16 cellular contexts compared by ENCODE assay signal in genomic region chr2:112768432-112768831, GRCh38. TPM values are rescaled to one million over a fixed set of nuclear protein-coding genes. Genes with fewer than 3 reads are reported as not detected.
DNase-seq lines count a peak whose midpoint lies in the region; ATAC-seq and TF ChIP-seq lines count a peak whose summit lies in the region.
"Had no signal": no experiment of that assay in that cellular context is flagged by ENCODE, and none has a peak within 500 bp of the region (broad histone marks: within the 10 kb centered on the region; RNA-seq: fewer than 3 reads in every experiment).

No MANE protein-coding gene starts in this region.

- no peak overlapping the region for H3K9ac ChIP-seq in Loucy (ENCODE audit: low read depth, low read length, poor library complexity, severe bottlenecking)

- H3K79me2 ChIP-seq in Loucy (ENCODE audit: insufficient read depth, low read length) = peaks cover 9% of the 10 kb centered on the region

- H3K27me3 Mint-ChIP-seq in CD14-positive monocyte (ENCODE audit: low read depth in 3 of 3) = peaks cover 0 to 2% (median 0%) of the 10 kb centered on the region in 3 donors
- H3K27me3 Mint-ChIP-seq: activated CD4-positive, alpha-beta T cell treated with anti-CD3 and anti-CD28 coated beads for 36 hours had no signal

- H3K9me2 ChIP-seq in Loucy (replicated peaks; ENCODE audit: low read depth, low read length) = no peaks in the 10 kb centered on the region

- H3K9me3 ChIP-seq in Loucy (ENCODE audit: insufficient read depth, low read depth, low read length) (no peaks in the 10 kb centered on the region), aorta (ENCODE audit: control insufficient read depth, low read length) (no peaks in the 10 kb centered on the region)
- H3K9me3 ChIP-seq: thyroid gland had no signal

- peak overlapping the region; percentile 19 for H3K4me2 ChIP-seq in Loucy (ENCODE audit: low read depth, low read length, poor library complexity, severe bottlenecking)

- DNase-seq in CD14-positive monocyte (ENCODE audit: low spot score) = no peak
- peak; percentile 52 for DNase-seq in choroid plexus epithelial cell (ENCODE audit: low read depth)
- DNase-seq in myocyte (ENCODE audit: low read depth) = peak; percentile 24
- no peak for DNase-seq in NCI-H345 treated with DMSO at 0.1 percent for 48 hours (lab: John Stamatoyannopoulos, UW; ENCODE audit: unreplicated experiment)
- DNase-seq in aorta = no peak
- no peak for DNase-seq in NCI-H2107 treated with DMSO at 0.1 percent for 48 hours (lab: John Stamatoyannopoulos, UW; ENCODE audit: unreplicated experiment)
- DNase-seq: activated CD4-positive, alpha-beta T cell treated with anti-CD3 and anti-CD28 coated beads for 36 hours; activated gamma-delta T cell; cerebellar nuclear complex; COR-L47; glutamatergic neuron; NCI-H510A treated with DMSO at 0.1 percent for 48 hours; thyroid gland had no signal

- no peaks in the 10 kb centered on the region for H3F3A ChIP-seq in Loucy (ENCODE audit: low read depth)

- H3K36me3 ChIP-seq in Loucy (ENCODE audit: insufficient read depth, low read length) (no peaks in the 10 kb centered on the region), aorta (ENCODE audit: control insufficient read depth in 1 of 2, insufficient read depth in 2 of 2, low read length in 1 of 2) (no peaks in the 10 kb centered on the region)
- H3K36me3 ChIP-seq: thyroid gland had no signal

- H3K36me3 Mint-ChIP-seq in CD14-positive monocyte = no peaks in the 10 kb centered on the region

- H3K27ac Mint-ChIP-seq in CD14-positive monocyte = peak overlapping the region in 5 of 7 donors; percentile 41 to 90 (median 84)

- H2AFZ ChIP-seq in Loucy (ENCODE audit: low read length) = no peak overlapping the region

- H3K4me3 Mint-ChIP-seq in CD14-positive monocyte = no peak overlapping the region
- H3K4me3 Mint-ChIP-seq: activated CD4-positive, alpha-beta T cell treated with anti-CD3 and anti-CD28 coated beads for 36 hours had no signal

- intact Hi-C loops in CD14-positive monocyte (cut with micrococcal nuclease) (loop anchor here (2.0 to 5.0 kb wide), 2 partner anchors 14 to 34 kb away; no protein-coding TSS in a partner anchor), aorta (cut with DNase I) (no loop called here)

- peak; percentile 23 for TF ChIP-seq CTCF in CD14-positive monocyte (IDR thresholded peaks at IDR 0.05)
- no peak for TF ChIP-seq CTCF in Loucy (conservative IDR thresholded peaks at IDR 0.05; ENCODE audit: low read length)
- no peak for TF ChIP-seq CTCF in choroid plexus epithelial cell (conservative IDR thresholded peaks at IDR 0.05; ENCODE audit: low read depth, low read length)

- 51 to 66% methylated on average over 1 of the region's 1 CpG for WGBS in aorta, 2 donors

- H3K9me3 Mint-ChIP-seq in CD14-positive monocyte = peaks cover 0 to 2% (median 0%) of the 10 kb centered on the region in 7 donors

- peaks cover 13% of the 10 kb centered on the region for H3K4me1 ChIP-seq in Loucy (ENCODE audit: insufficient read depth, low read length, poor library complexity, severe bottlenecking)
- H3K4me1 ChIP-seq in aorta (ENCODE audit: control insufficient read depth in 1 of 2, insufficient read depth in 2 of 2, low read length in 2 of 2) = no peaks in the 10 kb centered on the region

- H3K27me3 ChIP-seq in Loucy (ENCODE audit: insufficient read depth, low read length, poor library complexity, severe bottlenecking) (no peaks in the 10 kb centered on the region), aorta (ENCODE audit: control insufficient read depth in 1 of 2, insufficient read depth in 2 of 2, low read length in 1 of 2) (no peaks in the 10 kb centered on the region)
- H3K27me3 ChIP-seq: thyroid gland had no signal

- no peak overlapping the region for H3K27ac ChIP-seq in aorta (ENCODE audit: low read depth in 1 of 2, low read length in 2 of 2)
- H3K27ac ChIP-seq: thyroid gland had no signal

- H4K20me1 ChIP-seq in Loucy (ENCODE audit: insufficient read depth, low read length, poor library complexity, severe bottlenecking) = peaks cover under 1% of the 10 kb centered on the region

- no peak for ATAC-seq in HG03442 (IDR thresholded peaks at IDR 0.05; ENCODE audit: unreplicated experiment)
- ATAC-seq in aorta (ENCODE audit: low FRiP score) = no peak
- ATAC-seq: activated CD4-positive, alpha-beta T cell treated with anti-CD3 and anti-CD28 coated beads for 36 hours had no signal

- H3K4me3 ChIP-seq in Loucy (ENCODE audit: low read length, poor library complexity, severe bottlenecking) (no peak overlapping the region), choroid plexus epithelial cell (ENCODE audit: low read depth, low read length) (no peak overlapping the region), aorta (ENCODE audit: low read length in 2 of 2) (no peak overlapping the region)
- H3K4me3 ChIP-seq: thyroid gland had no signal

- peaks cover 47% of the 10 kb centered on the region for H3K4me1 Mint-ChIP-seq in CD14-positive monocyte

RNA-seq across cellular contexts. Expression of gene CKAP2L, which starts 4.0 kb away (rescaled TPM):
- polyA plus RNA-seq in CD14-positive monocyte (under 1 TPM; 0.04 to 0.24 TPM), aorta (under 1 TPM; under 0.01 to 0.08 TPM)
- total RNA-seq in myocyte (0.05 and 2.0 TPM in 2 replicates), aorta (under 1 TPM; 0.65 to 0.69 TPM)
- 0.08 TPM for polyA plus RNA-seq in myocyte (2012)

RNA-seq across cellular contexts. Expression of gene IL1A, which starts 15.9 kb away (rescaled TPM):
- polyA plus RNA-seq in CD14-positive monocyte = under 1 TPM in 1 of 2 donors, not detected in 1; 0.26 TPM
- not detected in 2 replicates for total RNA-seq in myocyte
- not detected for polyA plus RNA-seq in myocyte (2012)
- under 1 TPM in 1 of 2 donors, not detected in 1; 0.19 TPM for total RNA-seq in aorta
- not detected for polyA plus RNA-seq in aorta

RNA-seq across cellular contexts. Expression of gene NT5DC4, which starts 47.6 kb away (rescaled TPM):
- polyA plus RNA-seq in CD14-positive monocyte = not detected
- total RNA-seq in myocyte = not detected in 2 replicates
- not detected for polyA plus RNA-seq in myocyte (2012)
- under 1 TPM in 1 of 2 donors, not detected in 1; 0.23 TPM for total RNA-seq in aorta
- polyA plus RNA-seq in aorta = not detected
- total RNA-seq: activated CD4-positive, alpha-beta T cell treated with anti-CD3 and anti-CD28 coated beads for 36 hours; lower leg skin; thyroid gland had no signal

Comparison
In these comparisons a context has a peak if more than half of its experiments do, and no peak if none do; other contexts are left out.
1. DNase-seq: peak in choroid plexus epithelial cell (single experiment) and myocyte (single experiment); none in CD14-positive monocyte (single experiment), NCI-H345 treated with DMSO at 0.1 percent for 48 hours (single experiment), aorta (0 of 2) and NCI-H2107 treated with DMSO at 0.1 percent for 48 hours (single experiment).
2. intact Hi-C loops: an anchor here in CD14-positive monocyte (2.0 to 5.0 kb wide); none called in aorta.